11 cellular contexts compared by ENCODE assay signal in genomic region chr17:31492206-31492605, GRCh38.
DNase-seq lines count a peak whose midpoint lies in the region; ATAC-seq and TF ChIP-seq lines count a peak whose summit lies in the region.
"Had no signal": no experiment of that assay in that cellular context is flagged by ENCODE, and none has a peak within 500 bp of the region (broad histone marks: within the 10 kb centered on the region; RNA-seq: fewer than 3 reads in every experiment).

No MANE protein-coding gene starts in this region.

- POLR2A ChIA-PET in activated CD4-positive, alpha-beta memory T cell treated with anti-CD3 and anti-CD28 coated beads for 36 hours (lab: Charles Lee) = interaction anchor here (5.1 kb wide), 1 partner anchor 17 kb away, joined by 40 read pairs; no protein-coding TSS in a partner anchor

- CTCF ChIA-PET in activated naive CD4-positive, alpha-beta T cell treated with anti-CD3 and anti-CD28 coated beads, Interleukin-2, amount 10 ng/mL, durations not matched to agents 7 days and 5 days (lab: Charles Lee) = interaction anchor here (1.1 to 5.5 kb wide), 2 partner anchors 17 to 52 kb away, joined by 3 to 30 read pairs; no protein-coding TSS in a partner anchor
- CTCF ChIA-PET in activated naive CD4-positive, alpha-beta T cell treated with anti-CD3 and anti-CD28 coated beads for 36 hours (lab: Charles Lee) = interaction anchor here (0.5 to 4.8 kb wide), 3 partner anchors 17 to 426 kb away, joined by 3 to 34 read pairs (median 5); no protein-coding TSS in a partner anchor
- CTCF ChIA-PET in activated CD4-positive, alpha-beta memory T cell treated with anti-CD3 and anti-CD28 coated beads for 36 hours (lab: Charles Lee) = interaction anchor here (3.6 kb wide), 1 partner anchor 17 kb away, joined by 36 read pairs; no protein-coding TSS in a partner anchor

- peak overlapping the region; percentile 49 for H3K27ac ChIP-seq in substantia nigra (ENCODE audit: low read depth, low read length, poor library complexity, severe bottlenecking)
- H3K27ac ChIP-seq: GM23248 had no signal

- no peak for DNase-seq in activated naive CD4-positive, alpha-beta T cell treated with anti-CD3 and anti-CD28 coated beads, Interleukin-2, amount 10 ng/mL, durations not matched to agents 7 days and 5 days
- no peak for DNase-seq in activated naive CD4-positive, alpha-beta T cell treated with anti-CD3 and anti-CD28 coated beads for 36 hours
- no peak for DNase-seq in activated CD4-positive, alpha-beta memory T cell treated with anti-CD3 and anti-CD28 coated beads for 36 hours
- DNase-seq in immature natural killer cell (no peak), substantia nigra (lab: John Stamatoyannopoulos, UW) (no peak), HFFc6 (no peak), middle frontal gyrus (ENCODE audit: extremely low spot score, low spot score) (no peak)
- DNase-seq: GM23248; NCI-H1092 treated with DMSO at 0.1 percent for 48 hours; stimulated activated CD4-positive, alpha-beta T cell treated with anti-CD3 and anti-CD28 coated beads, Interleukin-4, amount 100 ng/mL, for 1 hour had no signal

- peaks cover 15% of the 10 kb centered on the region for H3K36me3 Mint-ChIP-seq in activated naive CD4-positive, alpha-beta T cell treated with anti-CD3 and anti-CD28 coated beads, Interleukin-2, amount 10 ng/mL, durations not matched to agents 7 days and 5 days
- H3K36me3 Mint-ChIP-seq in activated naive CD4-positive, alpha-beta T cell treated with anti-CD3 and anti-CD28 coated beads for 36 hours (ENCODE audit: low read depth) = no peaks in the 10 kb centered on the region
- H3K36me3 Mint-ChIP-seq in activated CD4-positive, alpha-beta memory T cell treated with anti-CD3 and anti-CD28 coated beads for 36 hours = no peaks in the 10 kb centered on the region
- H3K36me3 Mint-ChIP-seq in immature natural killer cell (peaks cover 0 to 3% (median 0%) of the 10 kb centered on the region in 3 donors), HFFc6 (ENCODE audit: low read depth) (no peaks in the 10 kb centered on the region)

- H3K27me3 Mint-ChIP-seq in activated naive CD4-positive, alpha-beta T cell treated with anti-CD3 and anti-CD28 coated beads, Interleukin-2, amount 10 ng/mL, durations not matched to agents 7 days and 5 days = peaks cover 3% of the 10 kb centered on the region
- no peaks in the 10 kb centered on the region for H3K27me3 Mint-ChIP-seq in activated naive CD4-positive, alpha-beta T cell treated with anti-CD3 and anti-CD28 coated beads for 36 hours (ENCODE audit: low read depth)
- H3K27me3 Mint-ChIP-seq in activated CD4-positive, alpha-beta memory T cell treated with anti-CD3 and anti-CD28 coated beads for 36 hours = no peaks in the 10 kb centered on the region
- peaks cover 5 to 8% (median 6%) of the 10 kb centered on the region in 3 donors for H3K27me3 Mint-ChIP-seq in immature natural killer cell (ENCODE audit: low read depth in 3 of 3)
- H3K27me3 Mint-ChIP-seq in HFFc6 (ENCODE audit: insufficient read depth) = peaks cover 45% of the 10 kb centered on the region

- TF ChIP-seq CTCF in HFFc6 (IDR thresholded peaks at IDR 0.05) = no peak

- peaks cover 82% of the 10 kb centered on the region for H3K4me1 Mint-ChIP-seq in activated naive CD4-positive, alpha-beta T cell treated with anti-CD3 and anti-CD28 coated beads, Interleukin-2, amount 10 ng/mL, durations not matched to agents 7 days and 5 days
- H3K4me1 Mint-ChIP-seq in activated naive CD4-positive, alpha-beta T cell treated with anti-CD3 and anti-CD28 coated beads for 36 hours (ENCODE audit: low read depth) = peaks cover 79% of the 10 kb centered on the region
- H3K4me1 Mint-ChIP-seq in activated CD4-positive, alpha-beta memory T cell treated with anti-CD3 and anti-CD28 coated beads for 36 hours (ENCODE audit: low read depth) = peaks cover 76% of the 10 kb centered on the region
- H3K4me1 Mint-ChIP-seq in immature natural killer cell = peaks cover 87 to 89% of the 10 kb centered on the region in 2 donors
- H3K4me1 Mint-ChIP-seq in HFFc6 (ENCODE audit: low read depth) = peaks cover 8% of the 10 kb centered on the region

- ATAC-seq in GM18517 (IDR thresholded peaks at IDR 0.05; ENCODE audit: unreplicated experiment) = no peak

- intact Hi-C loops in activated naive CD4-positive, alpha-beta T cell treated with anti-CD3 and anti-CD28 coated beads for 36 hours (cut with micrococcal nuclease) = loop anchor here (5.0 kb wide), 3 partner anchors 190 to 1115 kb away; partner anchors contain the start of gene CPD
- intact Hi-C loops in activated CD4-positive, alpha-beta memory T cell treated with anti-CD3 and anti-CD28 coated beads for 36 hours (cut with micrococcal nuclease) = loop anchor here (5.0 kb wide), 1 partner anchor 175 kb away; no protein-coding TSS in a partner anchor

- no peaks in the 10 kb centered on the region for H3K9me3 Mint-ChIP-seq in activated naive CD4-positive, alpha-beta T cell treated with anti-CD3 and anti-CD28 coated beads, Interleukin-2, amount 10 ng/mL, durations not matched to agents 7 days and 5 days
- H3K9me3 Mint-ChIP-seq in activated naive CD4-positive, alpha-beta T cell treated with anti-CD3 and anti-CD28 coated beads for 36 hours = no peaks in the 10 kb centered on the region
- H3K9me3 Mint-ChIP-seq in activated CD4-positive, alpha-beta memory T cell treated with anti-CD3 and anti-CD28 coated beads for 36 hours = no peaks in the 10 kb centered on the region
- H3K9me3 Mint-ChIP-seq in immature natural killer cell (no peaks in the 10 kb centered on the region), HFFc6 (no peaks in the 10 kb centered on the region)

- peak overlapping the region; percentile 100 for H3K27ac Mint-ChIP-seq in activated naive CD4-positive, alpha-beta T cell treated with anti-CD3 and anti-CD28 coated beads, Interleukin-2, amount 10 ng/mL, durations not matched to agents 7 days and 5 days
- H3K27ac Mint-ChIP-seq in activated naive CD4-positive, alpha-beta T cell treated with anti-CD3 and anti-CD28 coated beads for 36 hours = no peak overlapping the region
- H3K27ac Mint-ChIP-seq in activated CD4-positive, alpha-beta memory T cell treated with anti-CD3 and anti-CD28 coated beads for 36 hours = peak overlapping the region; percentile 55
- H3K27ac Mint-ChIP-seq in immature natural killer cell = peak overlapping the region; percentile 93 to 99 (median 98)
- H3K27ac Mint-ChIP-seq in HFFc6 = no peak overlapping the region

- H3K4me3 Mint-ChIP-seq in activated naive CD4-positive, alpha-beta T cell treated with anti-CD3 and anti-CD28 coated beads, Interleukin-2, amount 10 ng/mL, durations not matched to agents 7 days and 5 days = no peak overlapping the region
- H3K4me3 Mint-ChIP-seq in activated naive CD4-positive, alpha-beta T cell treated with anti-CD3 and anti-CD28 coated beads for 36 hours = no peak overlapping the region
- no peak overlapping the region for H3K4me3 Mint-ChIP-seq in activated CD4-positive, alpha-beta memory T cell treated with anti-CD3 and anti-CD28 coated beads for 36 hours
- peak overlapping the region in 4 of 5 donors; percentile 53 to 97 (median 80) for H3K4me3 Mint-ChIP-seq in immature natural killer cell
- H3K4me3 Mint-ChIP-seq in HFFc6 = no peak overlapping the region

Comparison
In these comparisons a context has a peak if more than half of its experiments do, and no peak if none do; other contexts are left out.
1. H3K27ac Mint-ChIP-seq: peak in activated naive CD4-positive, alpha-beta T cell treated with anti-CD3 and anti-CD28 coated beads, Interleukin-2, amount 10 ng/mL, durations not matched to agents 7 days and 5 days (single experiment), activated CD4-positive, alpha-beta memory T cell treated with anti-CD3 and anti-CD28 coated beads for 36 hours (single experiment) and immature natural killer cell (6 of 6); none in activated naive CD4-positive, alpha-beta T cell treated with anti-CD3 and anti-CD28 coated beads for 36 hours (single experiment) and HFFc6 (single experiment).
2. H3K4me3 Mint-ChIP-seq: peak in immature natural killer cell (4 of 5); none in activated naive CD4-positive, alpha-beta T cell treated with anti-CD3 and anti-CD28 coated beads, Interleukin-2, amount 10 ng/mL, durations not matched to agents 7 days and 5 days (single experiment), activated naive CD4-positive, alpha-beta T cell treated with anti-CD3 and anti-CD28 coated beads for 36 hours (single experiment), activated CD4-positive, alpha-beta memory T cell treated with anti-CD3 and anti-CD28 coated beads for 36 hours (single experiment) and HFFc6 (single experiment).